1 cellular context compared by ENCODE assay signal in genomic region chrX:120128306-120128846, GRCh38.
TF ChIP-seq lines count a peak whose summit lies in the region.

No MANE protein-coding gene starts in this region.

TF ChIP-seq in HepG2, 621 proteins besides CTCF, POLR2A, EP300 and RAD21:
- peak; percentile 59 for TF ChIP-seq NFYC (CRISPR knock-in tag; IDR thresholded peaks at IDR 0.05)
- TF ChIP-seq ZMYM4 (CRISPR knock-in tag; IDR thresholded peaks at IDR 0.05): peak; percentile 78
- peak; percentile 65 for TF ChIP-seq NFYB (CRISPR knock-in tag; IDR thresholded peaks at IDR 0.05)
- 0 out of 2 replicates have a peak, but pooled peaks have one; percentile 54 for TF ChIP-seq ZNF20 (CRISPR knock-in tag; IDR thresholded peaks at IDR 0.05)
